In the genomic region with DNA sequence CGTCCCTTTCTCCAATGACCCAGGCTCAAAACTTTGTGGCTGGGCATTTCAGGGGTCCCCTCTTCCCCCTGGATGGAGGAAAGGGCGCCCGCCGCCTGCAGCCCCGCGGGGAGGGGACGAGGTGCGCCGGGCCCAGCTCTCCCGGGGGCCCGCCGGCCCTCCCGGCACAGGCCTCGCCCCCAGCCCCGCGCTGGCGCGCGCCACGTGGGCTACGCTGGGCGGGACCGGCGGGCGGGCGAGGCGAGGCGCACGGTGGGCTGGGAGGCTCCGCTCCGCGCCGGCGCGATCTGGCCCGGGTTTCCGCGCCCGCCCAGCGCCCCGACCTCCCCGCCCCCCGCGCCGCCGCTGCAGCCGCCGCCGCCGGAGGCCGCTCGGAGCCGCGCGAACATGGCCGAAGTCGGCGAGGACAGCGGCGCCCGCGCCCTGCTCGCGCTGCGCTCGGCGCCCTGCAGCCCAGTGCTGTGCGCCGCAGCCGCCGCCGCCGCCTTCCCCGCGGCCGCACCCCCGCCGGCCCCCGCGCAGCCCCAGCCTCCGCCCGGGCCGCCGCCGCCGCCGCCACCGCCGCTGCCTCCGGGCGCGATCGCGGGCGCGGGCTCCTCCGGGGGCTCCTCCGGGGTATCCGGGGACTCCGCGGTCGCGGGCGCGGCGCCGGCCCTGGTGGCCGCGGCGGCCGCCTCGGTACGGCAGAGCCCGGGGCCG, we compare ENCODE assay signal across 1 cellular context.
A peak's percentile ranks its signal among the peaks of the same experiment; 100 is the strongest.
TF ChIP-seq lines count a peak whose summit lies in the region.

Gene FOXK1, plus strand, starts transcription at position 374 of the 699 bp plus-strand sequence. Its CDS starts 14 bp downstream, at position 388.

TF ChIP-seq in HepG2, 621 proteins besides CTCF, POLR2A, EP300 and RAD21 (continued from another document and continues in another):
- TF ChIP-seq NFAT5 (CRISPR knock-in tag; IDR thresholded peaks at IDR 0.05) (0 out of 2 replicates have a peak, but pooled peaks have one; percentile 43), YY1 (IDR thresholded peaks at IDR 0.05; ENCODE audit: insufficient read depth, insufficient replicate concordance, low read depth, low read length) (peak; percentile 88), ARNT2 (CRISPR knock-in tag; IDR thresholded peaks at IDR 0.05; ENCODE audit: low read depth) (peak; percentile 75; the same call in 1 of the 2 replicates), NPAS2 (CRISPR knock-in tag; IDR thresholded peaks at IDR 0.05; ENCODE audit: borderline replicate concordance) (no peak), ZMAT3 (CRISPR knock-in tag; conservative IDR thresholded peaks at IDR 0.05) (no peak), EEA1 (CRISPR knock-in tag; IDR thresholded peaks at IDR 0.05; ENCODE audit: borderline replicate concordance) (no peak), TBX3 (IDR thresholded peaks at IDR 0.05; ENCODE audit: borderline replicate concordance) (no peak), MXI1 (IDR thresholded peaks at IDR 0.05; ENCODE audit: borderline replicate concordance, low read depth, low read length) (peak; percentile 47; the same call in 1 of the 3 replicates), ZFP1 (CRISPR knock-in tag; IDR thresholded peaks at IDR 0.05) (no peak), ZNF772 (CRISPR knock-in tag; IDR thresholded peaks at IDR 0.05) (no peak), AFF4 (CRISPR knock-in tag; IDR thresholded peaks at IDR 0.05) (no peak), HOXA7 (CRISPR knock-in tag; IDR thresholded peaks at IDR 0.05) (no peak), ZBTB7A (CRISPR knock-in tag; IDR thresholded peaks at IDR 0.05) (no peak), RELA (CRISPR knock-in tag; IDR thresholded peaks at IDR 0.05) (no peak), MAF1 (CRISPR knock-in tag; IDR thresholded peaks at IDR 0.05; ENCODE audit: borderline replicate concordance) (no peak), EZH2 (conservative IDR thresholded peaks at IDR 0.05; ENCODE audit: low read depth, low read length) (no peak), ZNF547 (CRISPR knock-in tag; IDR thresholded peaks at IDR 0.05) (0 out of 2 replicates have a peak, but pooled peaks have one; percentile 45), ZNF414 (CRISPR knock-in tag; IDR thresholded peaks at IDR 0.05) (no peak), ZNF121 (CRISPR knock-in tag; IDR thresholded peaks at IDR 0.05) (no peak), ZBTB2 (CRISPR knock-in tag; IDR thresholded peaks at IDR 0.05; ENCODE audit: low read depth) (peak; percentile 66; the same call in 1 of the 2 replicates), ZNF143 (CRISPR knock-in tag; IDR thresholded peaks at IDR 0.05) (peak; percentile 52), KDM2A (CRISPR knock-in tag; IDR thresholded peaks at IDR 0.05; ENCODE audit: borderline replicate concordance, low read depth) (no peak), HES4 (CRISPR knock-in tag; IDR thresholded peaks at IDR 0.05; ENCODE audit: borderline replicate concordance) (peak; percentile 80; the same call in 1 of the 2 replicates), ZNF563 (CRISPR knock-in tag; IDR thresholded peaks at IDR 0.05) (peak; percentile 61; the same call in 1 of the 2 replicates), CREM (IDR thresholded peaks at IDR 0.05) (no peak), CREM (CRISPR knock-in tag; IDR thresholded peaks at IDR 0.05) (no peak), ZNF777 (CRISPR knock-in tag; IDR thresholded peaks at IDR 0.05) (no peak)
- TF ChIP-seq, protein P1, sequence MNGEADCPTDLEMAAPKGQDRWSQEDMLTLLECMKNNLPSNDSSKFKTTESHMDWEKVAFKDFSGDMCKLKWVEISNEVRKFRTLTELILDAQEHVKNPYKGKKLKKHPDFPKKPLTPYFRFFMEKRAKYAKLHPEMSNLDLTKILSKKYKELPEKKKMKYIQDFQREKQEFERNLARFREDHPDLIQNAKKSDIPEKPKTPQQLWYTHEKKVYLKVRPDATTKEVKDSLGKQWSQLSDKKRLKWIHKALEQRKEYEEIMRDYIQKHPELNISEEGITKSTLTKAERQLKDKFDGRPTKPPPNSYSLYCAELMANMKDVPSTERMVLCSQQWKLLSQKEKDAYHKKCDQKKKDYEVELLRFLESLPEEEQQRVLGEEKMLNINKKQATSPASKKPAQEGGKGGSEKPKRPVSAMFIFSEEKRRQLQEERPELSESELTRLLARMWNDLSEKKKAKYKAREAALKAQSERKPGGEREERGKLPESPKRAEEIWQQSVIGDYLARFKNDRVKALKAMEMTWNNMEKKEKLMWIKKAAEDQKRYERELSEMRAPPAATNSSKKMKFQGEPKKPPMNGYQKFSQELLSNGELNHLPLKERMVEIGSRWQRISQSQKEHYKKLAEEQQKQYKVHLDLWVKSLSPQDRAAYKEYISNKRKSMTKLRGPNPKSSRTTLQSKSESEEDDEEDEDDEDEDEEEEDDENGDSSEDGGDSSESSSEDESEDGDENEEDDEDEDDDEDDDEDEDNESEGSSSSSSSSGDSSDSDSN (CRISPR knock-in tag; IDR thresholded peaks at IDR 0.05): no peak
- TF ChIP-seq, protein P2, sequence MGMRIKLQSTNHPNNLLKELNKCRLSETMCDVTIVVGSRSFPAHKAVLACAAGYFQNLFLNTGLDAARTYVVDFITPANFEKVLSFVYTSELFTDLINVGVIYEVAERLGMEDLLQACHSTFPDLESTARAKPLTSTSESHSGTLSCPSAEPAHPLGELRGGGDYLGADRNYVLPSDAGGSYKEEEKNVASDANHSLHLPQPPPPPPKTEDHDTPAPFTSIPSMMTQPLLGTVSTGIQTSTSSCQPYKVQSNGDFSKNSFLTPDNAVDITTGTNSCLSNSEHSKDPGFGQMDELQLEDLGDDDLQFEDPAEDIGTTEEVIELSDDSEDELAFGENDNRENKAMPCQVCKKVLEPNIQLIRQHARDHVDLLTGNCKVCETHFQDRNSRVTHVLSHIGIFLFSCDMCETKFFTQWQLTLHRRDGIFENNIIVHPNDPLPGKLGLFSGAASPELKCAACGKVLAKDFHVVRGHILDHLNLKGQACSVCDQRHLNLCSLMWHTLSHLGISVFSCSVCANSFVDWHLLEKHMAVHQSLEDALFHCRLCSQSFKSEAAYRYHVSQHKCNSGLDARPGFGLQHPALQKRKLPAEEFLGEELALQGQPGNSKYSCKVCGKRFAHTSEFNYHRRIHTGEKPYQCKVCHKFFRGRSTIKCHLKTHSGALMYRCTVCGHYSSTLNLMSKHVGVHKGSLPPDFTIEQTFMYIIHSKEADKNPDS (CRISPR knock-in tag; IDR thresholded peaks at IDR 0.05): no peak
- TF ChIP-seq, protein P3, sequence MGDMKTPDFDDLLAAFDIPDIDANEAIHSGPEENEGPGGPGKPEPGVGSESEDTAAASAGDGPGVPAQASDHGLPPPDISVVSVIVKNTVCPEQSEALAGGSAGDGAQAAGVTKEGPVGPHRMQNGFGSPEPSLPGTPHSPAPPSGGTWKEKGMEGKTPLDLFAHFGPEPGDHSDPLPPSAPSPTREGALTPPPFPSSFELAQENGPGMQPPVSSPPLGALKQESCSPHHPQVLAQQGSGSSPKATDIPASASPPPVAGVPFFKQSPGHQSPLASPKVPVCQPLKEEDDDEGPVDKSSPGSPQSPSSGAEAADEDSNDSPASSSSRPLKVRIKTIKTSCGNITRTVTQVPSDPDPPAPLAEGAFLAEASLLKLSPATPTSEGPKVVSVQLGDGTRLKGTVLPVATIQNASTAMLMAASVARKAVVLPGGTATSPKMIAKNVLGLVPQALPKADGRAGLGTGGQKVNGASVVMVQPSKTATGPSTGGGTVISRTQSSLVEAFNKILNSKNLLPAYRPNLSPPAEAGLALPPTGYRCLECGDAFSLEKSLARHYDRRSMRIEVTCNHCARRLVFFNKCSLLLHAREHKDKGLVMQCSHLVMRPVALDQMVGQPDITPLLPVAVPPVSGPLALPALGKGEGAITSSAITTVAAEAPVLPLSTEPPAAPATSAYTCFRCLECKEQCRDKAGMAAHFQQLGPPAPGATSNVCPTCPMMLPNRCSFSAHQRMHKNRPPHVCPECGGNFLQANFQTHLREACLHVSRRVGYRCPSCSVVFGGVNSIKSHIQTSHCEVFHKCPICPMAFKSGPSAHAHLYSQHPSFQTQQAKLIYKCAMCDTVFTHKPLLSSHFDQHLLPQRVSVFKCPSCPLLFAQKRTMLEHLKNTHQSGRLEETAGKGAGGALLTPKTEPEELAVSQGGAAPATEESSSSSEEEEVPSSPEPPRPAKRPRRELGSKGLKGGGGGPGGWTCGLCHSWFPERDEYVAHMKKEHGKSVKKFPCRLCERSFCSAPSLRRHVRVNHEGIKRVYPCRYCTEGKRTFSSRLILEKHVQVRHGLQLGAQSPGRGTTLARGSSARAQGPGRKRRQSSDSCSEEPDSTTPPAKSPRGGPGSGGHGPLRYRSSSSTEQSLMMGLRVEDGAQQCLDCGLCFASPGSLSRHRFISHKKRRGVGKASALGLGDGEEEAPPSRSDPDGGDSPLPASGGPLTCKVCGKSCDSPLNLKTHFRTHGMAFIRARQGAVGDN (CRISPR knock-in tag; IDR thresholded peaks at IDR 0.05): peak; percentile 65
- TF ChIP-seq, protein P4, sequence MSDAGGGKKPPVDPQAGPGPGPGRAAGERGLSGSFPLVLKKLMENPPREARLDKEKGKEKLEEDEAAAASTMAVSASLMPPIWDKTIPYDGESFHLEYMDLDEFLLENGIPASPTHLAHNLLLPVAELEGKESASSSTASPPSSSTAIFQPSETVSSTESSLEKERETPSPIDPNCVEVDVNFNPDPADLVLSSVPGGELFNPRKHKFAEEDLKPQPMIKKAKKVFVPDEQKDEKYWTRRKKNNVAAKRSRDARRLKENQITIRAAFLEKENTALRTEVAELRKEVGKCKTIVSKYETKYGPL (CRISPR knock-in tag; IDR thresholded peaks at IDR 0.05): no peak
